ENCODE assay signal across 12 cellular contexts in the genomic region with DNA sequence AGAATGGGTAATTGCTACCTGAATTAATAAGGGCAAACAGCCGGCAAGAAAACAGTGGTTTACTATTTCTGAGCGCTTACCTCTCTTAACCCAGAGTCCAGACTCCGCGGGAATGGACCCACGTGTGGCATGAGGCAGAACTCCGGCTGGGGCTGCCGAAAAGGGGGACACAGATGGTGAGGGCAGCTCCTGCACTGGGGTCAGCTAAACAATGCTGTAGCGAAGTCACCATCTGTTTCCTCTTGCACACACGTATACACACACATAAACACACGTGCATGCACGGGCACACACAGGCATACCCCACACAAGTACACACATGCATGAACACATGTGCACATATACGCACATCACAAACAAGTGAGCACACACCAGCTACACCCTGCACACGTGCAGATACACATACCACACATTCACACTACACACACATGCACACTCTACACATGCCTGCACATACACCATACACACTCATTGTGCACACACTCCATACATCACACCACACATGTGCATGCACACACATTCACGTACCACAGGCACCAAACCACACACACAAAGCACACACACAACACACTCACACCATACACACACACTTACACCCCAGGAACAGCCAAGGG.
DNase-seq lines count a peak whose midpoint lies in the region; ATAC-seq and TF ChIP-seq lines count a peak whose summit lies in the region.
"Had no signal": no experiment of that assay in that cellular context is flagged by ENCODE, and none has a peak within 500 bp of the region (broad histone marks: within the 10 kb centered on the region; RNA-seq: fewer than 3 reads in every experiment).

No MANE protein-coding gene starts in this region.

- CTCF ChIA-PET in CD4-positive, alpha-beta memory T cell (lab: Charles Lee; ENCODE audit: partially characterized antibody), result interaction anchor here (1.3 to 1.9 kb wide), 2 partner anchors 9 to 12 kb away, joined by 3 to 4 read pairs; no protein-coding TSS in a partner anchor
- CTCF ChIA-PET in HEK293 (lab: Yijun Ruan, JAX), result no interaction called here

- H3K27me3 ChIP-seq in CD4-positive, alpha-beta memory T cell (ENCODE audit: insufficient read depth, low read length), result no peaks in the 10 kb centered on the region
- peaks cover 10% of the 10 kb centered on the region; the same call in 1 of the 2 replicates for H3K27me3 ChIP-seq in SJCRH30
- H3K27me3 ChIP-seq: pancreas had no signal

- no peaks in the 10 kb centered on the region for H3K9me3 ChIP-seq in CD4-positive, alpha-beta memory T cell (ENCODE audit: control insufficient read depth in 1 of 2, low read length in 2 of 2)
- no peaks in the 10 kb centered on the region for H3K9me3 ChIP-seq in HEK293 (ENCODE audit: control insufficient read depth, insufficient read depth, low read depth, low read length)
- no peaks in the 10 kb centered on the region for H3K9me3 ChIP-seq in SJCRH30 (replicated peaks)
- H3K9me3 ChIP-seq: pancreas, tibial artery had no signal

- peak overlapping the region in 3 of 7 donors; percentile 34 to 72 (median 39) for H3K27ac Mint-ChIP-seq in CD4-positive, alpha-beta memory T cell
- peak overlapping the region; percentile 70 for H3K27ac Mint-ChIP-seq in activated naive CD8-positive, alpha-beta T cell treated with anti-CD3 and anti-CD28 coated beads, Interleukin-2, amount 10 ng/mL, durations not matched to agents 7 days and 5 days
- H3K27ac Mint-ChIP-seq in nephron, result peak overlapping the region in 2 of 3 experiments; percentile 16 to 34

- TF ChIP-seq CTCF in HEK293 (tag by site-specific recombination; IDR thresholded peaks at IDR 0.05) (no peak), nephron (IDR thresholded peaks at IDR 0.05; ENCODE audit: unreplicated experiment in 3 of 3) (no peak), omental fat pad (IDR thresholded peaks at IDR 0.05) (no peak)

- H3K27ac ChIP-seq in CD4-positive, alpha-beta memory T cell (ENCODE audit: low read depth, low read length), result no peak overlapping the region
- no peak overlapping the region for H3K27ac ChIP-seq in HEK293 (ENCODE audit: extremely low read depth, low read depth, low read length)
- H3K27ac ChIP-seq in SJCRH30, result no peak overlapping the region
- H3K27ac ChIP-seq: tibial artery had no signal

- peaks cover 27% of the 10 kb centered on the region for H3K4me1 ChIP-seq in CD4-positive, alpha-beta memory T cell (ENCODE audit: insufficient read depth, low read length)
- H3K4me1 ChIP-seq in HEK293 (ENCODE audit: control insufficient read depth, insufficient read depth, low read length) (no peaks in the 10 kb centered on the region), SJCRH30 (no peaks in the 10 kb centered on the region)

- intact Hi-C loops in CD4-positive, alpha-beta memory T cell (cut with micrococcal nuclease), result loop anchor here (10.0 kb wide), 1 partner anchor 109 kb away; a partner anchor contains a TSS

- no peak for DNase-seq in CD4-positive, alpha-beta memory T cell
- DNase-seq in activated naive CD8-positive, alpha-beta T cell treated with anti-CD3 and anti-CD28 coated beads, Interleukin-2, amount 10 ng/mL, durations not matched to agents 7 days and 5 days, result no peak
- DNase-seq in AML-193 (lab: John Stamatoyannopoulos, UW) (no peak), SJCRH30 (no peak), omental fat pad (ENCODE audit: low spot score) (no peak), GF-D8 (lab: John Stamatoyannopoulos, UW) (no peak)
- DNase-seq: Calu3, NCI-H1092 treated with DMSO at 0.1 percent for 48 hours, tibial artery had no signal

- peak overlapping the region in 7 of 8 donors; percentile 26 to 84 (median 70) for H3K4me3 Mint-ChIP-seq in CD4-positive, alpha-beta memory T cell
- H3K4me3 Mint-ChIP-seq in activated naive CD8-positive, alpha-beta T cell treated with anti-CD3 and anti-CD28 coated beads, Interleukin-2, amount 10 ng/mL, durations not matched to agents 7 days and 5 days, result peak overlapping the region; percentile 60
- no peak overlapping the region for H3K4me3 Mint-ChIP-seq in nephron

- H3K27me3 Mint-ChIP-seq in CD4-positive, alpha-beta memory T cell, result peaks cover 0 to 2% of the 10 kb centered on the region in 2 donors
- peaks cover 35% of the 10 kb centered on the region for H3K27me3 Mint-ChIP-seq in activated naive CD8-positive, alpha-beta T cell treated with anti-CD3 and anti-CD28 coated beads, Interleukin-2, amount 10 ng/mL, durations not matched to agents 7 days and 5 days
- H3K27me3 Mint-ChIP-seq in nephron (ENCODE audit: low read depth), result peaks cover 18% of the 10 kb centered on the region

- H3K36me3 ChIP-seq in CD4-positive, alpha-beta memory T cell (ENCODE audit: insufficient read depth, low read length), result no peaks in the 10 kb centered on the region
- H3K36me3 ChIP-seq in HEK293 (ENCODE audit: control insufficient read depth in 2 of 2, insufficient read depth in 1 of 2, low read length in 2 of 2) (no peaks in the 10 kb centered on the region), SJCRH30 (no peaks in the 10 kb centered on the region)
- H3K36me3 ChIP-seq: pancreas, tibial artery had no signal

- ATAC-seq in activated naive CD8-positive, alpha-beta T cell treated with anti-CD3 and anti-CD28 coated beads, Interleukin-2, amount 10 ng/mL, durations not matched to agents 7 days and 5 days (ENCODE audit: low read depth), result no peak
- no peak for ATAC-seq in omental fat pad (ENCODE audit: low FRiP score)

- no peaks in the 10 kb centered on the region for H3K36me3 Mint-ChIP-seq in CD4-positive, alpha-beta memory T cell
- H3K36me3 Mint-ChIP-seq in activated naive CD8-positive, alpha-beta T cell treated with anti-CD3 and anti-CD28 coated beads, Interleukin-2, amount 10 ng/mL, durations not matched to agents 7 days and 5 days, result no peaks in the 10 kb centered on the region
- no peaks in the 10 kb centered on the region for H3K36me3 Mint-ChIP-seq in nephron (ENCODE audit: low read depth)

- H3K9me3 Mint-ChIP-seq in CD4-positive, alpha-beta memory T cell, result no peaks in the 10 kb centered on the region
- no peaks in the 10 kb centered on the region for H3K9me3 Mint-ChIP-seq in activated naive CD8-positive, alpha-beta T cell treated with anti-CD3 and anti-CD28 coated beads, Interleukin-2, amount 10 ng/mL, durations not matched to agents 7 days and 5 days
- no peaks in the 10 kb centered on the region for H3K9me3 Mint-ChIP-seq in nephron

- POLR2A ChIA-PET in CD4-positive, alpha-beta memory T cell (lab: Charles Lee; ENCODE audit: partially characterized antibody), result interaction anchor here (1.4 to 1.8 kb wide), 4 partner anchors 32 to 106 kb away, joined by 4 to 8 read pairs (median 4); a partner anchor contains a TSS
- POLR2A ChIA-PET in HEK293 (lab: Yijun Ruan, JAX), result no interaction called here
- POLR2A ChIA-PET in activated naive CD8-positive, alpha-beta T cell treated with anti-CD3 and anti-CD28 coated beads, Interleukin-2, amount 10 ng/mL, durations not matched to agents 7 days and 5 days (lab: Charles Lee), result interaction anchor here (0.7 to 2.7 kb wide), 3 partner anchors 8 to 106 kb away, joined by 3 to 22 read pairs (median 6); a partner anchor contains a TSS

- H3K4me1 Mint-ChIP-seq in CD4-positive, alpha-beta memory T cell, result peaks cover 24 to 49% (median 37%) of the 10 kb centered on the region in 4 donors
- H3K4me1 Mint-ChIP-seq in activated naive CD8-positive, alpha-beta T cell treated with anti-CD3 and anti-CD28 coated beads, Interleukin-2, amount 10 ng/mL, durations not matched to agents 7 days and 5 days, result peaks cover 35% of the 10 kb centered on the region
- peaks cover 44% of the 10 kb centered on the region for H3K4me1 Mint-ChIP-seq in nephron

- H3K4me3 ChIP-seq in CD4-positive, alpha-beta memory T cell (ENCODE audit: low read length in 2 of 2), result no peak overlapping the region
- no peak overlapping the region for H3K4me3 ChIP-seq in HEK293 (ENCODE audit: low read depth, low read length)
- no peak overlapping the region for H3K4me3 ChIP-seq in SJCRH30
- H3K4me3 ChIP-seq: pancreas had no signal

TF ChIP-seq in HEK293, 187 proteins besides CTCF, POLR2A, EP300 and RAD21:
- TF ChIP-seq PRDM1 (tag by site-specific recombination; IDR thresholded peaks at IDR 0.05), result no peak
- TF ChIP-seq, protein P1, sequence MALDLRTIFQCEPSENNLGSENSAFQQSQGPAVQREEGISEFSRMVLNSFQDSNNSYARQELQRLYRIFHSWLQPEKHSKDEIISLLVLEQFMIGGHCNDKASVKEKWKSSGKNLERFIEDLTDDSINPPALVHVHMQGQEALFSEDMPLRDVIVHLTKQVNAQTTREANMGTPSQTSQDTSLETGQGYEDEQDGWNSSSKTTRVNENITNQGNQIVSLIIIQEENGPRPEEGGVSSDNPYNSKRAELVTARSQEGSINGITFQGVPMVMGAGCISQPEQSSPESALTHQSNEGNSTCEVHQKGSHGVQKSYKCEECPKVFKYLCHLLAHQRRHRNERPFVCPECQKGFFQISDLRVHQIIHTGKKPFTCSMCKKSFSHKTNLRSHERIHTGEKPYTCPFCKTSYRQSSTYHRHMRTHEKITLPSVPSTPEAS (tag by site-specific recombination; IDR thresholded peaks at IDR 0.05), result peak; percentile 73

Comparison
In these comparisons a context has a peak if more than half of its experiments do, and no peak if none do; other contexts are left out.
1. H3K4me3 Mint-ChIP-seq: peak in CD4-positive, alpha-beta memory T cell (7 of 8) and activated naive CD8-positive, alpha-beta T cell treated with anti-CD3 and anti-CD28 coated beads, Interleukin-2, amount 10 ng/mL, durations not matched to agents 7 days and 5 days (single experiment); none in nephron (0 of 3).